1 cellular context compared by ENCODE assay signal in the genomic region with DNA sequence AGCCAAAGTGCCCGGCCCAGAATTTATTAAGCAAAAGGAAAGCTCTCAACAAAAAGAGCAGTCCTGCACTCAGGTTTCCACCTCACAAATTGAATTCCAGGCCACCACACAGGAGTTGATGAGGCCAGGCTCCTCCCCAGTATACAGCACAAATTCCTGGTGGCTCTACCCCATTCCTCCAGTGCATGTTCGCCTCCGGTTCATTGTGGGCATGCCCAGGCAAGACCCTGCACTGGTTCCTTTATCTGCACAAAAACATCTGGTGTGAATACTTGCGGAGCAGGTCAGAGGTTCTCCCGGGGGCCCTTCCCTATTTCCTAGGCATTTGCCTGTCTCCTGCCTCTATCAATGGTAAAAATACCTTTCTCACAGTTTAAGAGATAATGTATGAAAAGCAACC.
TF ChIP-seq lines count a peak whose summit lies in the region.

No MANE protein-coding gene starts in this region.

TF ChIP-seq in GM23338, 12 proteins besides CTCF, POLR2A, EP300 and RAD21 (continued from another document):
- TF ChIP-seq, protein P1, sequence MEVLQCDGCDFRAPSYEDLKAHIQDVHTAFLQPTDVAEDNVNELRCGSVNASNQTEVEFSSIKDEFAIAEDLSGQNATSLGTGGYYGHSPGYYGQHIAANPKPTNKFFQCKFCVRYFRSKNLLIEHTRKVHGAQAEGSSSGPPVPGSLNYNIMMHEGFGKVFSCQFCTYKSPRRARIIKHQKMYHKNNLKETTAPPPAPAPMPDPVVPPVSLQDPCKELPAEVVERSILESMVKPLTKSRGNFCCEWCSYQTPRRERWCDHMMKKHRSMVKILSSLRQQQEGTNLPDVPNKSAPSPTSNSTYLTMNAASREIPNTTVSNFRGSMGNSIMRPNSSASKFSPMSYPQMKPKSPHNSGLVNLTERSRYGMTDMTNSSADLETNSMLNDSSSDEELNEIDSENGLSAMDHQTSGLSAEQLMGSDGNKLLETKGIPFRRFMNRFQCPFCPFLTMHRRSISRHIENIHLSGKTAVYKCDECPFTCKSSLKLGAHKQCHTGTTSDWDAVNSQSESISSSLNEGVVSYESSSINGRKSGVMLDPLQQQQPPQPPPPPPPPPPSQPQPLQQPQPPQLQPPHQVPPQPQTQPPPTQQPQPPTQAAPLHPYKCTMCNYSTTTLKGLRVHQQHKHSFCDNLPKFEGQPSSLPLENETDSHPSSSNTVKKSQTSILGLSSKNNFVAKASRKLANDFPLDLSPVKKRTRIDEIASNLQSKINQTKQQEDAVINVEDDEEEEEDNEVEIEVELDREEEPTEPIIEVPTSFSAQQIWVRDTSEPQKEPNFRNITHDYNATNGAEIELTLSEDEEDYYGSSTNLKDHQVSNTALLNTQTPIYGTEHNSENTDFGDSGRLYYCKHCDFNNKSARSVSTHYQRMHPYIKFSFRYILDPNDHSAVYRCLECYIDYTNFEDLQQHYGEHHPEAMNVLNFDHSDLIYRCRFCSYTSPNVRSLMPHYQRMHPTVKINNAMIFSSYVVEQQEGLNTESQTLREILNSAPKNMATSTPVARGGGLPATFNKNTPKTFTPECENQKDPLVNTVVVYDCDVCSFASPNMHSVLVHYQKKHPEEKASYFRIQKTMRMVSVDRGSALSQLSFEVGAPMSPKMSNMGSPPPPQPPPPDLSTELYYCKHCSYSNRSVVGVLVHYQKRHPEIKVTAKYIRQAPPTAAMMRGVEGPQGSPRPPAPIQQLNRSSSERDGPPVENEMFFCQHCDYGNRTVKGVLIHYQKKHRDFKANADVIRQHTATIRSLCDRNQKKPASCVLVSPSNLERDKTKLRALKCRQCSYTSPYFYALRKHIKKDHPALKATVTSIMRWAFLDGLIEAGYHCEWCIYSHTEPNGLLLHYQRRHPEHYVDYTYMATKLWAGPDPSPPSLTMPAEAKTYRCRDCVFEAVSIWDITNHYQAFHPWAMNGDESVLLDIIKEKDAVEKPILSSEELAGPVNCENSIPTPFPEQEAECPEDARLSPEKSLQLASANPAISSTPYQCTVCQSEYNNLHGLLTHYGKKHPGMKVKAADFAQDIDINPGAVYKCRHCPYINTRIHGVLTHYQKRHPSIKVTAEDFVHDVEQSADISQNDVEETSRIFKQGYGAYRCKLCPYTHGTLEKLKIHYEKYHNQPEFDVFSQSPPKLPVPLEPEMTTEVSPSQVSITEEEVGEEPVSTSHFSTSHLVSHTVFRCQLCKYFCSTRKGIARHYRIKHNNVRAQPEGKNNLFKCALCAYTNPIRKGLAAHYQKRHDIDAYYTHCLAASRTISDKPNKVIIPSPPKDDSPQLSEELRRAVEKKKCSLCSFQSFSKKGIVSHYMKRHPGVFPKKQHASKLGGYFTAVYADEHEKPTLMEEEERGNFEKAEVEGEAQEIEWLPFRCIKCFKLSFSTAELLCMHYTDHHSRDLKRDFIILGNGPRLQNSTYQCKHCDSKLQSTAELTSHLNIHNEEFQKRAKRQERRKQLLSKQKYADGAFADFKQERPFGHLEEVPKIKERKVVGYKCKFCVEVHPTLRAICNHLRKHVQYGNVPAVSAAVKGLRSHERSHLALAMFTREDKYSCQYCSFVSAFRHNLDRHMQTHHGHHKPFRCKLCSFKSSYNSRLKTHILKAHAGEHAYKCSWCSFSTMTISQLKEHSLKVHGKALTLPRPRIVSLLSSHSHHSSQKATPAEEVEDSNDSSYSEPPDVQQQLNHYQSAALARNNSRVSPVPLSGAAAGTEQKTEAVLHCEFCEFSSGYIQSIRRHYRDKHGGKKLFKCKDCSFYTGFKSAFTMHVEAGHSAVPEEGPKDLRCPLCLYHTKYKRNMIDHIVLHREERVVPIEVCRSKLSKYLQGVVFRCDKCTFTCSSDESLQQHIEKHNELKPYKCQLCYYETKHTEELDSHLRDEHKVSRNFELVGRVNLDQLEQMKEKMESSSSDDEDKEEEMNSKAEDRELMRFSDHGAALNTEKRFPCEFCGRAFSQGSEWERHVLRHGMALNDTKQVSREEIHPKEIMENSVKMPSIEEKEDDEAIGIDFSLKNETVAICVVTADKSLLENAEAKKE (CRISPR knock-in tag; IDR thresholded peaks at IDR 0.05) = no peak
- TF ChIP-seq STAT1 (IDR thresholded peaks at IDR 0.05; ENCODE audit: unreplicated experiment) = no peak
- TF ChIP-seq ZNF114 (CRISPR knock-in tag; IDR thresholded peaks at IDR 0.05) = no peak
- TF ChIP-seq CREB1 (CRISPR knock-in tag; IDR thresholded peaks at IDR 0.05; ENCODE audit: low read depth) = no peak
- no peak for TF ChIP-seq POLR2AphosphoS5 (IDR thresholded peaks at IDR 0.05; ENCODE audit: low read depth)
- TF ChIP-seq, protein P2, sequence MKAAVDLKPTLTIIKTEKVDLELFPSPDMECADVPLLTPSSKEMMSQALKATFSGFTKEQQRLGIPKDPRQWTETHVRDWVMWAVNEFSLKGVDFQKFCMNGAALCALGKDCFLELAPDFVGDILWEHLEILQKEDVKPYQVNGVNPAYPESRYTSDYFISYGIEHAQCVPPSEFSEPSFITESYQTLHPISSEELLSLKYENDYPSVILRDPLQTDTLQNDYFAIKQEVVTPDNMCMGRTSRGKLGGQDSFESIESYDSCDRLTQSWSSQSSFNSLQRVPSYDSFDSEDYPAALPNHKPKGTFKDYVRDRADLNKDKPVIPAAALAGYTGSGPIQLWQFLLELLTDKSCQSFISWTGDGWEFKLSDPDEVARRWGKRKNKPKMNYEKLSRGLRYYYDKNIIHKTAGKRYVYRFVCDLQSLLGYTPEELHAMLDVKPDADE (IDR thresholded peaks at IDR 0.05) = no peak
- no peak for TF ChIP-seq NANOG (IDR thresholded peaks at IDR 0.05; ENCODE audit: borderline replicate concordance)
